ENCODE assay signal across 18 cellular contexts in the genomic region with DNA sequence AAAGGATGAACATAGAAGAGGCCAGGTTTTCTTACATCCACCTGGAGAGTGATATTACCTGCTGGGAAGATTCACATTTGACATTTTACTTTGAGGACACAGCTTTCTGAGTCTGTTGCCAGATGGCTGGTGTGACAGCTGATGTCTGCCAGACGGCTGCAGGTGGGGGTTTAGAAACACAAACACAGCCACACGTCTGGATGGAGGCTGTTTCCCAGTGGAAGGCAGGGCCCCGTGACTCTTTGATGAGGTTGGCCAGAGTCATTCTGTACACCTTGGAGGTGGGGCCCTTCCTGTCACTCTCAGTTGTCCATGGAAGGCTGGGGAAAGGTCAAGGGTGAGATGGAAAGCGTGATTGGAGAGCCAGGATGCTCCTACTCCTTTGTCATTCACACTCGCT.
A peak's percentile ranks its signal among the peaks of the same experiment; 100 is the strongest.
DNase-seq lines count a peak whose midpoint lies in the region; ATAC-seq and TF ChIP-seq lines count a peak whose summit lies in the region.
"Had no signal": no experiment of that assay in that cellular context is flagged by ENCODE, and none has a peak within 500 bp of the region (broad histone marks: within the 10 kb centered on the region; RNA-seq: fewer than 3 reads in every experiment).

No MANE protein-coding gene starts in this region.

- H3K27me3 ChIP-seq in adrenal gland, result no peaks in the 10 kb centered on the region

- H3K27me3 Mint-ChIP-seq in chondrocyte (ENCODE audit: low read depth), result peaks cover 5% of the 10 kb centered on the region
- H3K27me3 Mint-ChIP-seq: B cell had no signal

- H3K4me1 ChIP-seq in adrenal gland (replicated peaks in 1 of 2), result no peaks in the 10 kb centered on the region

- H3K9me3 Mint-ChIP-seq in chondrocyte (ENCODE audit: low read depth), result peaks cover 14% of the 10 kb centered on the region

- peaks cover 7% of the 10 kb centered on the region for H3K4me1 Mint-ChIP-seq in chondrocyte (ENCODE audit: low read depth)
- H3K4me1 Mint-ChIP-seq: B cell had no signal

- ATAC-seq in GM21529 (IDR thresholded peaks at IDR 0.05; ENCODE audit: unreplicated experiment), result no peak
- ATAC-seq: PC-3, SK-N-SH treated with all-trans-retinoic acid at 6 μM for 48 hours, T-cell had no signal

- DNase-seq in NCI-H1417 (lab: John Stamatoyannopoulos, UW) (peak; percentile 42 to 60 (median 59)), NCI-H1417 treated with DMSO at 0.1 percent for 48 hours (lab: John Stamatoyannopoulos, UW) (no peak), DMS53 (lab: John Stamatoyannopoulos, UW) (peak; percentile 88), NCI-H510A (lab: John Stamatoyannopoulos, UW) (peak; percentile 31), chondrocyte (ENCODE audit: low spot score) (peak; percentile 20), iPS-NIHi7 (ENCODE audit: extremely low spot score) (no peak), adrenal gland (no peak)
- DNase-seq: DMS153, GOT3, KBM-7, NCI-H526, PC-3, RPMI8226, SIG-M5, T-cell had no signal

- intact Hi-C loops in adrenal gland (cut with DNase I), result no loop called here

- no peak overlapping the region for H3K4me3 Mint-ChIP-seq in chondrocyte (ENCODE audit: unreplicated experiment)
- H3K4me3 Mint-ChIP-seq: B cell, T-cell had no signal

- no peak for TF ChIP-seq POLR2A in adrenal gland (IDR thresholded peaks at IDR 0.05)

- no peak overlapping the region for H3K27ac Mint-ChIP-seq in chondrocyte (ENCODE audit: unreplicated experiment)
- H3K27ac Mint-ChIP-seq: B cell, T-cell had no signal

- no peak overlapping the region for H3K27ac ChIP-seq in adrenal gland

- H3K36me3 ChIP-seq in adrenal gland (replicated peaks in 1 of 2), result no peaks in the 10 kb centered on the region

- 53 to 71% (median 58%) methylated on average over 5 of the region's 5 CpGs for WGBS in adrenal gland, 4 donors

- TF ChIP-seq CTCF in chondrocyte (IDR thresholded peaks at IDR 0.05), result no peak
- TF ChIP-seq CTCF in adrenal gland (IDR thresholded peaks at IDR 0.05), result no peak

- H3K36me3 Mint-ChIP-seq in chondrocyte (ENCODE audit: low read depth), result peaks cover 7% of the 10 kb centered on the region
- H3K36me3 Mint-ChIP-seq: T-cell had no signal

- H3K9me3 ChIP-seq in adrenal gland (replicated peaks in 1 of 3), result no peaks in the 10 kb centered on the region

- no peak overlapping the region for H3K4me3 ChIP-seq in adrenal gland

Comparison
In these comparisons a context has a peak if more than half of its experiments do, and no peak if none do; other contexts are left out.
1. DNase-seq: peak in NCI-H1417 (3 of 3), DMS53 (single experiment), NCI-H510A (single experiment) and chondrocyte (single experiment); none in NCI-H1417 treated with DMSO at 0.1 percent for 48 hours (single experiment), iPS-NIHi7 (single experiment) and adrenal gland (0 of 7).